18 cellular contexts compared by ENCODE assay signal in genomic region chr14:87231336-87232026, GRCh38.
"Had no signal": no experiment of that assay in that cellular context is flagged by ENCODE, and none has a peak within 500 bp of the region (broad histone marks: within the 10 kb centered on the region; RNA-seq: fewer than 3 reads in every experiment).

No MANE protein-coding gene starts in this region.

- H3K27ac ChIP-seq: colonic mucosa, sigmoid colon, transverse colon, VCaP had no signal

- FAIRE-seq: endothelial cell of umbilical vein had no signal

- DNase-seq: activated CD4-positive, alpha-beta T cell treated with anti-CD3 and anti-CD28 coated beads for 36 hours; activated CD8-positive, alpha-beta memory T cell treated with anti-CD3 and anti-CD28 coated beads, Interleukin-2, amount 50 U/mL, for 4 hours; activated CD8-positive, alpha-beta T cell treated with anti-CD3 and anti-CD28 coated beads for 36 hours; activated T-cell treated with anti-CD3 and anti-CD28 coated beads, Interleukin-2, amount 50 U/mL, for 72 hours; aorta; caudate nucleus; colonic mucosa; hippocampal formation; occipital lobe; sigmoid colon; stimulated activated CD4-positive, alpha-beta T cell treated with anti-CD3 and anti-CD28 coated beads, Interleukin-12 subunit alpha, Interleukin-12 subunit beta, amount 100 ng/mL, for 4 hours; stimulated activated naive CD4-positive, alpha-beta T cell; substantia nigra; T-cell; transverse colon had no signal

- H3K4me3 ChIP-seq: colonic mucosa, sigmoid colon, transverse colon had no signal

- H3K9me3 ChIP-seq: colonic mucosa, transverse colon had no signal

- H3K4me1 ChIP-seq: colonic mucosa, sigmoid colon, transverse colon had no signal

- H3K36me3 ChIP-seq: colonic mucosa, sigmoid colon, transverse colon had no signal

- H3K27me3 ChIP-seq: colonic mucosa, sigmoid colon, transverse colon had no signal

- ATAC-seq: activated CD4-positive, alpha-beta T cell treated with anti-CD3 and anti-CD28 coated beads for 36 hours; activated CD8-positive, alpha-beta T cell treated with anti-CD3 and anti-CD28 coated beads for 36 hours; activated T-cell treated with anti-CD3 and anti-CD28 coated beads, Interleukin-2, amount 50 U/mL, for 72 hours; left lobe of liver; T-cell had no signal
